Comparison of ENCODE assay signal across 8 cellular contexts in genomic region chr15:75686212-75686642, GRCh38. TPM values are rescaled to one million over a fixed set of nuclear protein-coding genes. Genes with fewer than 3 reads are reported as not detected.
DNase-seq lines count a peak whose midpoint lies in the region; ATAC-seq and TF ChIP-seq lines count a peak whose summit lies in the region.
"Not testable (repeated sequence)": the region's sequence is repeated elsewhere in the genome, so short reads cannot be mapped to it uniquely, and the experiment has no call there.

No MANE protein-coding gene starts in this region.

- H3K9me3 ChIP-seq in esophagus muscularis mucosa, mucosa of descending colon: not testable (repeated sequence)

- TF ChIP-seq EP300 in esophagus muscularis mucosa (IDR thresholded peaks at IDR 0.05), result not testable (repeated sequence)

- intact Hi-C loops in esophagus muscularis mucosa (cut with DNase I), result loop anchor here (5.0 to 10.0 kb wide), 2 partner anchors 111 to 116 kb away; partner anchors contain the start of gene PTPN9
- intact Hi-C loops in mucosa of descending colon (cut with DNase I, micrococcal nuclease), result not testable (repeated sequence)

- H3K4me3 Mint-ChIP-seq in T-helper 2 cell treated with Interferon-gamma antibody and Interleukin-4, amounts not matched to agents 5 μg/mL and 100 μg/mL, for 36 hours, result not testable (repeated sequence)

- DNase-seq in AG08396 (ENCODE audit: low spot score) (peak; percentile 72), NCI-H128 (lab: John Stamatoyannopoulos, UW; ENCODE audit: unreplicated experiment) (peak; percentile 0), activated gamma-delta T cell (lab: John Stamatoyannopoulos, UW) (peak; percentile 43), mucosa of descending colon (peak; percentile 82 to 90 (median 90))
- DNase-seq in T-helper 2 cell treated with Interferon-gamma antibody and Interleukin-4, amounts not matched to agents 5 μg/mL and 100 μg/mL, for 36 hours (ENCODE audit: low spot score), result peak; percentile 71
- not testable (repeated sequence) for DNase-seq in esophagus muscularis mucosa (ENCODE audit: extremely low spot score)
- DNase-seq in stimulated activated CD4-positive, alpha-beta T cell treated with anti-CD3 and anti-CD28 coated beads, TNF-alpha, amount 100 ng/mL, for 24 hours (ENCODE audit: low read depth in 3 of 3), result peak; percentile 56 to 84 (median 64)

- H3K4me1 Mint-ChIP-seq in T-helper 2 cell treated with Interferon-gamma antibody and Interleukin-4, amounts not matched to agents 5 μg/mL and 100 μg/mL, for 36 hours (ENCODE audit: low read depth), result not testable (repeated sequence)

- peak; percentile 49 for ATAC-seq in GM19351 (IDR thresholded peaks at IDR 0.05; ENCODE audit: unreplicated experiment)
- peak; percentile 89 for ATAC-seq in mucosa of descending colon

- H3K9me3 Mint-ChIP-seq in T-helper 2 cell treated with Interferon-gamma antibody and Interleukin-4, amounts not matched to agents 5 μg/mL and 100 μg/mL, for 36 hours, result not testable (repeated sequence)

- not testable (repeated sequence) for H3K4me3 ChIP-seq in esophagus muscularis mucosa, mucosa of descending colon

- peak overlapping the region; percentile 59 to 70 (median 61) for H3K27ac ChIP-seq in esophagus muscularis mucosa (replicated peaks in 1 of 4)

- TF ChIP-seq CTCF in esophagus muscularis mucosa (IDR thresholded peaks at IDR 0.05) (peak; percentile 84 to 90 (median 88)), mucosa of descending colon (IDR thresholded peaks at IDR 0.05) (peak; percentile 81)

- not testable (repeated sequence) for H3K36me3 Mint-ChIP-seq in T-helper 2 cell treated with Interferon-gamma antibody and Interleukin-4, amounts not matched to agents 5 μg/mL and 100 μg/mL, for 36 hours (ENCODE audit: low read depth)

- H3K36me3 ChIP-seq in esophagus muscularis mucosa, result peaks cover 47 to 95% (median 70%) of the 10 kb centered on the region in 4 donors
- H3K36me3 ChIP-seq in mucosa of descending colon (ENCODE audit: low read depth), result not testable (repeated sequence)

- not testable (repeated sequence) for TF ChIP-seq POLR2A in esophagus muscularis mucosa (IDR thresholded peaks at IDR 0.05; ENCODE audit: low read depth)

- peaks cover 7 to 57% (median 36%) of the 10 kb centered on the region in 4 donors for H3K4me1 ChIP-seq in esophagus muscularis mucosa
- H3K4me1 ChIP-seq in mucosa of descending colon (ENCODE audit: low read depth), result not testable (repeated sequence)

- not testable (repeated sequence) for H3K27ac Mint-ChIP-seq in T-helper 2 cell treated with Interferon-gamma antibody and Interleukin-4, amounts not matched to agents 5 μg/mL and 100 μg/mL, for 36 hours

- H3K27me3 Mint-ChIP-seq in T-helper 2 cell treated with Interferon-gamma antibody and Interleukin-4, amounts not matched to agents 5 μg/mL and 100 μg/mL, for 36 hours (ENCODE audit: low read depth), result not testable (repeated sequence)

- WGBS in esophagus muscularis mucosa, result 2% methylated on average over 6 of the region's 14 CpGs

- H3K27me3 ChIP-seq in esophagus muscularis mucosa, result not testable (repeated sequence)

RNA-seq across cellular contexts. Expression of gene CSPG4, which starts 26.4 kb away (rescaled TPM):
- total RNA-seq in esophagus muscularis mucosa, result 100 to 1,000 TPM; 133 to 386 (median 182) TPM
- total RNA-seq in mucosa of descending colon, result 10 to 100 TPM in 1 of 3 donors, 1 to 10 TPM in 2; 3.0 to 86.8 (median 7.8) TPM

RNA-seq across cellular contexts. Expression of gene SNX33, which starts 38.5 kb away (rescaled TPM):
- total RNA-seq in esophagus muscularis mucosa, result 10 to 100 TPM; 27.8 to 47.6 (median 40.1) TPM
- 10 to 100 TPM; 23.6 to 38.2 (median 28.7) TPM for total RNA-seq in mucosa of descending colon

RNA-seq across cellular contexts. Expression of gene IMP3, which starts 46.2 kb away (rescaled TPM):
- total RNA-seq in esophagus muscularis mucosa (10 to 100 TPM; 49.0 to 83.5 (median 62.1) TPM), mucosa of descending colon (10 to 100 TPM; 47.6 to 54.8 (median 50.4) TPM)
